ENCODE assay signal across 1 cellular context in the genomic region with DNA sequence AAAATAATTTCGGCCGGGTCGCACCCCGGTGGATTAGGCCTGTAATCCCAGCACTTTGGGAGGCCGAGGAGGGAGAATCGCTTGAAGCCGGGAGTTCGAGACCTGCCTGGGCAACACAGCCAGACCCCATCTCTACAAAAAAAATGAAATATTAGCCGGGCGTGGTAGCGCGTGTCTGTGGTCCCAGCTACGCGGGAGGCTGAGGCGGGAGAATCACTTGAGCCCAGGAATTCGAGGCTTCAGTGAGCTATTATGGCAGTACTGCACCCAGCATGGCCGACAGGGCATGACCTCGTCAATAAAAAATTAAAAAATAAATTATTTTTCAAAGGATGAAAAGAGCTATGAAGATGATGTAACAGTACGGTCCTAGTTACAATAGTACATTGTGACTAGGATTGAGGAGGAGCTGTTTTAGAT.
TF ChIP-seq lines count a peak whose summit lies in the region.

No MANE protein-coding gene starts in this region.

TF ChIP-seq in endothelial cell of umbilical vein, 7 proteins besides CTCF, POLR2A, EP300 and RAD21:
- no peak for TF ChIP-seq MAX (IDR thresholded peaks at IDR 0.05; ENCODE audit: insufficient read depth, insufficient read length)
- no peak for TF ChIP-seq EZH2 (IDR thresholded peaks at IDR 0.05; ENCODE audit: borderline replicate concordance, low read depth, low read length, severe bottlenecking)
- TF ChIP-seq POLR2AphosphoS5 (IDR thresholded peaks at IDR 0.05; ENCODE audit: insufficient read depth, low read depth, low read length) = no peak
- no peak for TF ChIP-seq FOS (IDR thresholded peaks at IDR 0.05; ENCODE audit: borderline replicate concordance, insufficient read depth, low read length)
- TF ChIP-seq GATA2 (IDR thresholded peaks at IDR 0.05; ENCODE audit: insufficient read depth, insufficient read length, low read depth, low read length) = no peak
- TF ChIP-seq JUN (IDR thresholded peaks at IDR 0.05; ENCODE audit: borderline replicate concordance, insufficient read depth, insufficient read length, low read depth) = no peak
- no peak for TF ChIP-seq MYC (IDR thresholded peaks at IDR 0.05; ENCODE audit: low read depth, low read length)
